In genomic region chr12:121811434-121812319, GRCh38 we compare ENCODE assay signal across 8 cellular contexts. TPM values are rescaled to one million over a fixed set of nuclear protein-coding genes. Genes with fewer than 3 reads are reported as not detected.
DNase-seq lines count a peak whose midpoint lies in the region; ATAC-seq, FAIRE-seq and TF ChIP-seq lines count a peak whose summit lies in the region.

No MANE protein-coding gene starts in this region.

- no peak for TF ChIP-seq POLR2A in heart left ventricle (IDR thresholded peaks at IDR 0.05)

- H3K9ac ChIP-seq in SK-N-SH: peak overlapping the region; percentile 59

- peak overlapping the region; percentile 97 for H3K4me2 ChIP-seq in SK-N-SH

- H3K9me3 Mint-ChIP-seq in Calu3 (ENCODE audit: low read depth, unreplicated experiment): no peaks in the 10 kb centered on the region

- no TSS peak for BruUV-seq in Calu3 (replicated peaks; lab: Mats Ljungman, UMichigan)

- H3K4me3 ChIP-seq in SK-N-SH (ENCODE audit: low read depth in 2 of 2, low read length in 1 of 2) (peak overlapping the region; percentile 62 to 93), heart left ventricle (peak overlapping the region; percentile 20 to 76 (median 58)), pancreas (peak overlapping the region; percentile 40 to 77 (median 62))

- H3K27ac Mint-ChIP-seq in Calu3 (ENCODE audit: unreplicated experiment): peak overlapping the region; percentile 81

- H3K27me3 ChIP-seq in SK-N-SH (ENCODE audit: insufficient read depth): no peaks in the 10 kb centered on the region
- H3K27me3 ChIP-seq in heart left ventricle: no peaks in the 10 kb centered on the region
- no peaks in the 10 kb centered on the region for H3K27me3 ChIP-seq in pancreas

- DNase-seq in Calu3 (peak; percentile 89), LHCN-M2 (ENCODE audit: low read depth) (peak; percentile 65), SK-N-SH (peak; percentile 96), amniotic epithelial cell (ENCODE audit: low read depth) (peak; percentile 46), heart left ventricle (peak; percentile 69 to 88 (median 76)), pancreas (peak; percentile 59 to 92 (median 78)), mucosa of gallbladder (ENCODE audit: low spot score) (no peak)

- peaks cover 33% of the 10 kb centered on the region for H3K4me1 Mint-ChIP-seq in Calu3 (ENCODE audit: low read depth, unreplicated experiment)

- no peaks in the 10 kb centered on the region for H3K9me3 ChIP-seq in SK-N-SH
- no peaks in the 10 kb centered on the region for H3K9me3 ChIP-seq in heart left ventricle
- H3K9me3 ChIP-seq in pancreas: no peaks in the 10 kb centered on the region

- CTCF ChIA-PET in Calu3 (lab: Charles Lee): interaction anchor here (0.6 to 4.6 kb wide), 10 partner anchors 9 to 309 kb away, joined by 3 to 179 read pairs (median 4); partner anchors contain the start of genes RHOF and SETD1B
- CTCF ChIA-PET in SK-N-SH (lab: Yijun Ruan, JAX): interaction anchor here (0.6 to 18.3 kb wide), 37 partner anchors 8 to 329 kb away, joined by 3 to 675 read pairs (median 6); partner anchors contain the start of genes PSMD9, RHOF, SETD1B and TMEM120B

- intact Hi-C loops in Calu3 (cut with micrococcal nuclease; ENCODE audit: unreplicated experiment) (loop anchor here (1.0 kb wide), 1 partner anchor 16 kb away; no protein-coding TSS in a partner anchor), heart left ventricle (cut with DNase I) (loop anchor here (1.0 to 5.0 kb wide), 9 partner anchors 15 to 114 kb away; partner anchors contain the start of gene PSMD9 (in 2 of the 10)), pancreas (cut with DNase I) (no loop called here)

- peak; percentile 79 for TF ChIP-seq RAD21 in SK-N-SH (IDR thresholded peaks at IDR 0.05; ENCODE audit: low read length)

- H3K27ac ChIP-seq in SK-N-SH (ENCODE audit: low read depth in 2 of 2, low read length in 1 of 2) (peak overlapping the region; percentile 56 to 74; a peak in 3 of 4 replicates), heart left ventricle (peak overlapping the region in 11 of 12 donors; percentile 23 to 82 (median 64)), pancreas (peak overlapping the region; percentile 11 to 69 (median 53))

- H3K27me3 Mint-ChIP-seq in Calu3 (ENCODE audit: unreplicated experiment): no peaks in the 10 kb centered on the region

- H3K9me2 ChIP-seq in SK-N-SH: no peaks in the 10 kb centered on the region

- H3K4me1 ChIP-seq in SK-N-SH (ENCODE audit: control insufficient read depth in 1 of 2, insufficient read depth in 2 of 2, low read depth in 1 of 2, low read length in 1 of 2): peaks cover 22 to 24% of the 10 kb centered on the region in 2 experiments; a peak in 2 of 4 replicates
- peaks cover 3 to 54% (median 41%) of the 10 kb centered on the region in 12 donors for H3K4me1 ChIP-seq in heart left ventricle
- peaks cover 0 to 35% (median 11%) of the 10 kb centered on the region in 3 donors for H3K4me1 ChIP-seq in pancreas

- peaks cover 81% of the 10 kb centered on the region for H3K36me3 Mint-ChIP-seq in Calu3 (ENCODE audit: insufficient read depth, unreplicated experiment)

- 39% methylated on average over 6 of the region's 46 CpGs for WGBS in SK-N-SH (ENCODE audit: low lambda C conversion rate)
- 5 to 17% (median 11%) methylated on average over 12 to 46 of the region's 46 CpGs for WGBS in heart left ventricle, 4 donors
- 5% methylated on average over 44 to 46 of the region's 46 CpGs for WGBS in pancreas, 2 donors

- peaks cover 18% of the 10 kb centered on the region for H3F3A ChIP-seq in SK-N-SH (replicated peaks; ENCODE audit: insufficient read depth)

- ATAC-seq in GM21381 (IDR thresholded peaks at IDR 0.05; ENCODE audit: unreplicated experiment) (peak; percentile 60), heart left ventricle (peak in 3 of 4 donors; percentile 84 to 87 (median 87)), pancreas (peak; percentile 86 to 92 (median 90))

- no peak overlapping the region for H2AFZ ChIP-seq in SK-N-SH (ENCODE audit: low read depth)

- POLR2A ChIA-PET in SK-N-SH (lab: Yijun Ruan, JAX): interaction anchor here (1.8 to 3.7 kb wide), 4 partner anchors 10 to 77 kb away, joined by 7 to 79 read pairs (median 20); partner anchors contain the start of genes PSMD9 and RHOF

- no peak for TF ChIP-seq EP300 in SK-N-SH (IDR thresholded peaks at IDR 0.05; ENCODE audit: borderline replicate concordance in 1 of 2, low read depth in 1 of 2, low read length in 1 of 2)

- peaks cover 47 to 49% of the 10 kb centered on the region in 2 experiments for H3K36me3 ChIP-seq in SK-N-SH (replicated peaks in 1 of 2; ENCODE audit: control insufficient read depth in 1 of 2, insufficient read depth in 2 of 2, low read length in 1 of 2)
- peaks cover under 1 to 78% (median 61%) of the 10 kb centered on the region in 9 donors for H3K36me3 ChIP-seq in heart left ventricle
- H3K36me3 ChIP-seq in pancreas: peaks cover 6 to 39% (median 21%) of the 10 kb centered on the region in 3 donors

- H3K4me3 Mint-ChIP-seq in Calu3 (ENCODE audit: low read depth, unreplicated experiment): peak overlapping the region; percentile 94

- TF ChIP-seq CTCF in Calu3 (IDR thresholded peaks at IDR 0.05; ENCODE audit: unreplicated experiment) (peak; percentile 98), SK-N-SH (IDR thresholded peaks at IDR 0.05) (peak; percentile 91), heart left ventricle (IDR thresholded peaks at IDR 0.05) (peak; percentile 97 to 100 (median 100)), pancreas (IDR thresholded peaks at IDR 0.05) (peak; percentile 97 to 100 (median 100))

- peaks cover 43% of the 10 kb centered on the region for H4K20me1 ChIP-seq in SK-N-SH (ENCODE audit: insufficient read depth)

- FAIRE-seq in pancreas (lab: Jason Lieb, UNC): no peak

- peaks cover 87% of the 10 kb centered on the region for H3K79me2 ChIP-seq in SK-N-SH (ENCODE audit: insufficient read depth)

TF ChIP-seq in SK-N-SH, 30 proteins besides CTCF, POLR2A, EP300 and RAD21:
- TF ChIP-seq NFIC (IDR thresholded peaks at IDR 0.05; ENCODE audit: borderline replicate concordance) (peak; percentile 29; the same call in 1 of the 2 replicates), REST (IDR thresholded peaks at IDR 0.05; ENCODE audit: low read depth, low read length) (0 out of 2 replicates have a peak, but pooled peaks have one; percentile 1), TAF1 (IDR thresholded peaks at IDR 0.05; ENCODE audit: borderline replicate concordance, low read depth, low read length) (peak; percentile 50; the same call in 1 of the 2 replicates), TCF12 (IDR thresholded peaks at IDR 0.05) (no peak), RXRA (IDR thresholded peaks at IDR 0.05; ENCODE audit: borderline replicate concordance, low read depth) (no peak), SMC3 (IDR thresholded peaks at IDR 0.05; ENCODE audit: low read depth, low read length) (peak; percentile 75)

RNA-seq across cellular contexts. Expression of gene SETD1B, which starts 7.9 kb away (rescaled TPM):
- total RNA-seq in Calu3 (2022) (32.2 and 33.1 TPM in 2 replicates), LHCN-M2 (2014; rRNA removed) (2.2 and 2.9 TPM in 2 replicates), heart left ventricle (10 to 100 TPM in 5 of 9 donors, 1 to 10 TPM in 4; 6.2 to 17.0 (median 12.0) TPM), pancreas (10 to 100 TPM; 10.5 to 16.3 (median 12.2) TPM), mucosa of gallbladder (35.5 TPM)
- 4.1 TPM for polyA plus RNA-seq in LHCN-M2 (2012)
- polyA plus RNA-seq in SK-N-SH (2012; rRNA removed) (1.2 and 2.0 TPM in 2 replicates), heart left ventricle (1 to 10 TPM; 6.9 to 7.2 TPM), pancreas (10 to 100 TPM in 1 of 2 donors, 1 to 10 TPM in 1; 9.2 to 18.5 TPM)
- 1.5 and 1.8 TPM in 2 replicates for polyA plus RNA-seq in SK-N-SH (2012; cell fraction: cytosol; rRNA removed)
- polyA plus RNA-seq in SK-N-SH (2012; cell fraction: nucleus; rRNA removed): 8.4 and 11.5 TPM in 2 replicates

RNA-seq across cellular contexts. Expression of gene RHOF, which starts 18.2 kb away (rescaled TPM):
- total RNA-seq in Calu3 (2022) (73.9 and 121 TPM in 2 replicates), LHCN-M2 (2014; rRNA removed) (1.8 and 2.5 TPM in 2 replicates), heart left ventricle (10 to 100 TPM; 18.8 to 45.2 (median 26.6) TPM), pancreas (10 to 100 TPM in 1 of 6 donors, 1 to 10 TPM in 5; 3.6 to 12.6 (median 4.9) TPM), mucosa of gallbladder (30.8 TPM)
- polyA plus RNA-seq in LHCN-M2 (2012): 1.1 TPM
- polyA plus RNA-seq in SK-N-SH (2012; rRNA removed) (5.0 and 5.3 TPM in 2 replicates), heart left ventricle (10 to 100 TPM; 18.8 to 23.8 TPM), pancreas (1 to 10 TPM; 2.8 to 5.6 TPM)
- polyA plus RNA-seq in SK-N-SH (2012; cell fraction: cytosol; rRNA removed): 2.3 and 2.8 TPM in 2 replicates
- polyA plus RNA-seq in SK-N-SH (2012; cell fraction: nucleus; rRNA removed): 19.5 and 20.2 TPM in 2 replicates

RNA-seq across cellular contexts. Expression of gene HPD, which starts 47.0 kb away (rescaled TPM):
- not detected in 2 replicates for total RNA-seq in Calu3 (2022)
- 0.26 and 0.75 TPM in 2 replicates for total RNA-seq in LHCN-M2 (2014; rRNA removed)
- 0.63 TPM for polyA plus RNA-seq in LHCN-M2 (2012)
- polyA plus RNA-seq in SK-N-SH (2012; rRNA removed): 1.8 and 1.9 TPM in 2 replicates
- polyA plus RNA-seq in SK-N-SH (2012; cell fraction: cytosol; rRNA removed): 2.0 TPM in 2 replicates
- 2.2 and 2.8 TPM in 2 replicates for polyA plus RNA-seq in SK-N-SH (2012; cell fraction: nucleus; rRNA removed)
- 1 to 10 TPM in 7 of 9 donors, under 1 TPM in 2; 0.36 to 2.2 (median 1.5) TPM for total RNA-seq in heart left ventricle
- 1 to 10 TPM in 1 of 2 donors, under 1 TPM in 1; 0.55 to 1.1 TPM for polyA plus RNA-seq in heart left ventricle
- total RNA-seq in pancreas: 1 to 10 TPM in 5 of 6 donors, under 1 TPM in 1; 0.71 to 3.0 (median 1.9) TPM
- polyA plus RNA-seq in pancreas: 1 to 10 TPM; 2.8 to 3.9 TPM
- 2.8 TPM for total RNA-seq in mucosa of gallbladder

Comparison
In these comparisons a context has a peak if more than half of its experiments do, and no peak if none do; other contexts are left out.
1. intact Hi-C loops: an anchor here in Calu3 (1.0 kb wide) and heart left ventricle (1.0 to 5.0 kb wide); none called in pancreas.